15 cellular contexts compared by ENCODE assay signal in genomic region chr1:229087339-229087738, GRCh38.
DNase-seq lines count a peak whose midpoint lies in the region; ATAC-seq and TF ChIP-seq lines count a peak whose summit lies in the region.
"Had no signal": no experiment of that assay in that cellular context is flagged by ENCODE, and none has a peak within 500 bp of the region (broad histone marks: within the 10 kb centered on the region; RNA-seq: fewer than 3 reads in every experiment).

No MANE protein-coding gene starts in this region.

- peaks cover 12% of the 10 kb centered on the region for H3K9me3 ChIP-seq in MG63
- H3K9me3 ChIP-seq in ovary: no peaks in the 10 kb centered on the region

- intact Hi-C loops in ovary (cut with DNase I): no loop called here

- 69 to 83% (median 81%) methylated on average over 5 of the region's 5 CpGs for WGBS in ovary, 3 donors

- TF ChIP-seq CTCF in coronary artery (IDR thresholded peaks at IDR 0.05) (no peak), type B pancreatic cell (conservative IDR thresholded peaks at IDR 0.05) (no peak), brain microvascular endothelial cell (IDR thresholded peaks at IDR 0.05; ENCODE audit: low read depth, low read length, missing control alignments) (no peak), ovary (IDR thresholded peaks at IDR 0.05) (no peak)

- H3K4me3 Mint-ChIP-seq in type B pancreatic cell: no peak overlapping the region
- no peak overlapping the region for H3K4me3 Mint-ChIP-seq in activated T-helper 17 cell treated with anti-CD3 and anti-CD28 coated beads, Interleukin-2, amount 50 U/mL, for 72 hours

- H3K27ac ChIP-seq in coronary artery (peak overlapping the region; percentile 74 to 77), brain microvascular endothelial cell (no peak overlapping the region), ovary (no peak overlapping the region)
- H3K27ac ChIP-seq: RWPE1 had no signal

- H3K27me3 ChIP-seq in MG63 (no peaks in the 10 kb centered on the region), brain microvascular endothelial cell (replicated peaks) (no peaks in the 10 kb centered on the region), ovary (no peaks in the 10 kb centered on the region)

- H3K27ac Mint-ChIP-seq in type B pancreatic cell: no peak overlapping the region
- H3K27ac Mint-ChIP-seq in activated T-helper 17 cell treated with anti-CD3 and anti-CD28 coated beads, Interleukin-2, amount 50 U/mL, for 72 hours: no peak overlapping the region

- peaks cover 3% of the 10 kb centered on the region for H3K36me3 Mint-ChIP-seq in type B pancreatic cell
- no peaks in the 10 kb centered on the region for H3K36me3 Mint-ChIP-seq in activated T-helper 17 cell treated with anti-CD3 and anti-CD28 coated beads, Interleukin-2, amount 50 U/mL, for 72 hours (ENCODE audit: low read depth)

- DNase-seq in MG63 (peak; percentile 82), coronary artery (ENCODE audit: low spot score) (no peak), myocyte (ENCODE audit: low read depth) (peak; percentile 39), type B pancreatic cell (ENCODE audit: extremely low spot score, unreplicated experiment) (peak; percentile 24), brain microvascular endothelial cell (no peak), ovary (no peak)
- DNase-seq: Karpas-422, NCI-H1417, NCI-H2081 treated with DMSO at 0.1 percent for 48 hours, NCI-H2227 treated with DMSO at 0.1 percent for 48 hours, NCI-H526, OCI-M1 had no signal

- H3K4me1 Mint-ChIP-seq in type B pancreatic cell (ENCODE audit: unreplicated experiment): peaks cover 14% of the 10 kb centered on the region
- H3K4me1 Mint-ChIP-seq in activated T-helper 17 cell treated with anti-CD3 and anti-CD28 coated beads, Interleukin-2, amount 50 U/mL, for 72 hours: no peaks in the 10 kb centered on the region

- peaks cover 4% of the 10 kb centered on the region for H3K9me3 Mint-ChIP-seq in type B pancreatic cell
- H3K9me3 Mint-ChIP-seq in activated T-helper 17 cell treated with anti-CD3 and anti-CD28 coated beads, Interleukin-2, amount 50 U/mL, for 72 hours: peaks cover 14% of the 10 kb centered on the region

- no peak for TF ChIP-seq POLR2A in ovary (IDR thresholded peaks at IDR 0.05)

- H3K36me3 ChIP-seq in MG63: no peaks in the 10 kb centered on the region
- H3K36me3 ChIP-seq in brain microvascular endothelial cell (replicated peaks): no peaks in the 10 kb centered on the region
- H3K36me3 ChIP-seq in ovary: no peaks in the 10 kb centered on the region

- in situ Hi-C loops in brain microvascular endothelial cell (cut with HindIII; ENCODE audit: low pct_ligation_motif_present, low sequenced_read_pairs): no loop called here

- no peak for ATAC-seq in activated T-helper 17 cell treated with anti-CD3 and anti-CD28 coated beads, Interleukin-2, amount 50 U/mL, for 72 hours (replicated peaks)
- ATAC-seq: HCT116 had no signal

- no peak overlapping the region for H3K4me3 ChIP-seq in MG63
- no peak overlapping the region for H3K4me3 ChIP-seq in coronary artery
- no peak overlapping the region for H3K4me3 ChIP-seq in brain microvascular endothelial cell (ENCODE audit: low read depth, low read length)
- H3K4me3 ChIP-seq in ovary: no peak overlapping the region

- TF ChIP-seq EP300 in ovary (IDR thresholded peaks at IDR 0.05): no peak

- H3K4me1 ChIP-seq in ovary (ENCODE audit: insufficient read depth): no peaks in the 10 kb centered on the region

- H3K27me3 Mint-ChIP-seq in type B pancreatic cell: no peaks in the 10 kb centered on the region
- peaks cover 10% of the 10 kb centered on the region for H3K27me3 Mint-ChIP-seq in activated T-helper 17 cell treated with anti-CD3 and anti-CD28 coated beads, Interleukin-2, amount 50 U/mL, for 72 hours

Comparison
In these comparisons a context has a peak if more than half of its experiments do, and no peak if none do; other contexts are left out.
1. DNase-seq: peak in MG63 (single experiment), myocyte (single experiment) and type B pancreatic cell (single experiment); none in coronary artery (single experiment), brain microvascular endothelial cell (single experiment) and ovary (0 of 5).
2. H3K27ac ChIP-seq: peak in coronary artery (2 of 2); none in brain microvascular endothelial cell (single experiment) and ovary (0 of 2).